ENCODE assay signal across 1 cellular context in the genomic region with DNA sequence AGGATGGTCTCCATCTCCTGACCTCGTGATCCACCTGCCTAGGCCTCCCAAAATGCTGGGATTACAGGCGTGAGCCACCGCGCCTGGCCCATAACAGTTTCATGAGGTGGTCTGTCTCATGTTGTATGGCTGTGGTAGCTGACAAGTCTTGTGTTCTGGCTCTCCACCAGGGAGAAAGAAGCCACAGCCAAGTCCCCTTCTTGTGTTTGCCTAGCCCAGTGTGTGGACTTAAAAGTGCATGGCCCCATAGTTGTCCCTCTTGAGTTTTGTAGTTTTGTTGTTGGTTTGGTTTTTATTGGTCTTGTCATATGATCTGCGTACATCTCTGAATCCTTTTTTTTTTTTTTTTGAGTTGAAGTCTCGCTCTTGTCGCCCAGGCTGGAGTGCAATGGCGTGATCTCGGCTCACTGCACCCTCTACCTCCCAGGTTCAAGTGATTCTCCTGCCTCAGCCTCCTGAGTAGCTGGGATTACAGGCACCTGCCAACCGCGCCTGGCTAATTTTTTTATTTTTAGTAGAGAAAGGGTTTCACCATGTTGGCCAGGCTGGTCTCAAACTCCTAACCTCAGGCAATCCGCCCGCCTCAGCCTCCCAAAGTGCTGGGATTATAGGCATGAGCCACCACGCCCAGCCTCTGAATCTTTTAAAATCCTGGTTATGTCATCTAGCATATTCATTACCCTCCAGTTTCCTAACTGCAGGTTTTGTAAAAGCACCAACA. TPM values are rescaled to one million over a fixed set of nuclear protein-coding genes. Genes with fewer than 3 reads are reported as not detected.
"Had no signal": no experiment of that assay in that cellular context is flagged by ENCODE, and none has a peak within 500 bp of the region (broad histone marks: within the 10 kb centered on the region; RNA-seq: fewer than 3 reads in every experiment).

No MANE protein-coding gene starts in this region.

RNA-seq across cellular contexts. Expression of a gene that starts 27.4 kb away (rescaled TPM):
- total RNA-seq: endothelial cell of umbilical vein had no signal
